ENCODE assay signal across 8 cellular contexts in genomic region chr12:22443379-22444316, GRCh38.
DNase-seq lines count a peak whose midpoint lies in the region; ATAC-seq and TF ChIP-seq lines count a peak whose summit lies in the region.

No MANE protein-coding gene starts in this region.

- H3K4me1 ChIP-seq in endodermal cell (ENCODE audit: control insufficient read depth, insufficient read depth, low read length) = no peaks in the 10 kb centered on the region

- H3K36me3 Mint-ChIP-seq in activated CD8-positive, alpha-beta T cell treated with anti-CD3 and anti-CD28 coated beads, Interleukin-2, amount 10 ng/mL, durations not matched to agents 7 days and 5 days (ENCODE audit: low read depth) = no peaks in the 10 kb centered on the region
- H3K36me3 Mint-ChIP-seq in endodermal cell (ENCODE audit: low read depth) = no peaks in the 10 kb centered on the region
- H3K36me3 Mint-ChIP-seq in mesothelial cell of epicardium = no peaks in the 10 kb centered on the region

- no peak overlapping the region for H3K27ac Mint-ChIP-seq in activated CD8-positive, alpha-beta T cell treated with anti-CD3 and anti-CD28 coated beads, Interleukin-2, amount 10 ng/mL, durations not matched to agents 7 days and 5 days
- H3K27ac Mint-ChIP-seq in endodermal cell = no peak overlapping the region
- no peak overlapping the region for H3K27ac Mint-ChIP-seq in mesothelial cell of epicardium

- H3K27me3 Mint-ChIP-seq in activated CD8-positive, alpha-beta T cell treated with anti-CD3 and anti-CD28 coated beads, Interleukin-2, amount 10 ng/mL, durations not matched to agents 7 days and 5 days (ENCODE audit: low read depth) = peaks cover 9% of the 10 kb centered on the region
- H3K27me3 Mint-ChIP-seq in endodermal cell (ENCODE audit: insufficient read depth) = peaks cover 2% of the 10 kb centered on the region
- peaks cover 10% of the 10 kb centered on the region for H3K27me3 Mint-ChIP-seq in mesothelial cell of epicardium (ENCODE audit: low read depth)

- no peak overlapping the region for H3K4me3 Mint-ChIP-seq in activated CD8-positive, alpha-beta T cell treated with anti-CD3 and anti-CD28 coated beads, Interleukin-2, amount 10 ng/mL, durations not matched to agents 7 days and 5 days
- H3K4me3 Mint-ChIP-seq in endodermal cell (no peak overlapping the region), mesothelial cell of epicardium (no peak overlapping the region)

- H3K27ac ChIP-seq in endodermal cell (ENCODE audit: low read depth, low read length) = no peak overlapping the region

- CTCF ChIA-PET in activated CD8-positive, alpha-beta T cell treated with anti-CD3 and anti-CD28 coated beads, Interleukin-2, amount 10 ng/mL, durations not matched to agents 7 days and 5 days (lab: Charles Lee) = interaction anchor here (0.6 to 1.8 kb wide), 14 partner anchors 9 to 747 kb away, joined by 3 to 12 read pairs (median 4); no protein-coding TSS in a partner anchor

- POLR2A ChIA-PET in activated CD8-positive, alpha-beta T cell treated with anti-CD3 and anti-CD28 coated beads, Interleukin-2, amount 10 ng/mL, durations not matched to agents 7 days and 5 days (lab: Charles Lee) = interaction anchor here (0.7 kb wide), 1 partner anchor 47 kb away, joined by 3 read pairs; no protein-coding TSS in a partner anchor

- ATAC-seq in GM19467 (IDR thresholded peaks at IDR 0.05; ENCODE audit: unreplicated experiment) (peak; percentile 98), HG03558 (IDR thresholded peaks at IDR 0.05; ENCODE audit: extremely low read depth, unreplicated experiment) (peak; percentile 98)
- ATAC-seq in activated CD8-positive, alpha-beta T cell treated with anti-CD3 and anti-CD28 coated beads, Interleukin-2, amount 10 ng/mL, durations not matched to agents 7 days and 5 days = peak; percentile 99

- H3K9ac ChIP-seq in endodermal cell (ENCODE audit: extremely low read depth, low read length, poor library complexity, severe bottlenecking) = no peak overlapping the region

- H3K36me3 ChIP-seq in endodermal cell (ENCODE audit: control insufficient read depth, insufficient read depth, low read length) = no peaks in the 10 kb centered on the region

- H3K4me3 ChIP-seq in endodermal cell (ENCODE audit: low read length) = no peak overlapping the region

- peak; percentile 99 for TF ChIP-seq CTCF in endodermal cell (conservative IDR thresholded peaks at IDR 0.05)
- TF ChIP-seq CTCF in mesothelial cell of epicardium (IDR thresholded peaks at IDR 0.05; ENCODE audit: unreplicated experiment) = peak; percentile 57

- 35 to 38% methylated on average over 12 to 15 of the region's 17 CpGs for WGBS in endodermal cell (ENCODE audit: insufficient coverage in 1 of 2, insufficient read length in 1 of 2), 2 experiments

- peaks cover 13% of the 10 kb centered on the region for H3K9me3 ChIP-seq in endodermal cell (ENCODE audit: control insufficient read depth, low read length)

- H3K27me3 ChIP-seq in endodermal cell (ENCODE audit: control insufficient read depth, insufficient read depth, low read length, poor library complexity, severe bottlenecking) = no peaks in the 10 kb centered on the region

- DNase-seq in COR-L47 (lab: John Stamatoyannopoulos, UW) (peak; percentile 39), NCI-H774 (lab: John Stamatoyannopoulos, UW) (peak; percentile 81), endodermal cell (peak; percentile 93), mesothelial cell of epicardium (ENCODE audit: low spot score in 2 of 2, unreplicated experiment in 2 of 2) (peak in 1 of 2 experiments; percentile 66)
- peak; percentile 70 for DNase-seq in activated CD8-positive, alpha-beta T cell treated with anti-CD3 and anti-CD28 coated beads, Interleukin-2, amount 10 ng/mL, durations not matched to agents 7 days and 5 days
- peak; percentile 14 to 15 for DNase-seq in stimulated activated CD8-positive, alpha-beta memory T cell treated with anti-CD3 and anti-CD28 coated beads, Interleukin-7, amount 100 ng/mL, for 1 hour (ENCODE audit: low read depth in 2 of 2)

- H3K9me3 Mint-ChIP-seq in activated CD8-positive, alpha-beta T cell treated with anti-CD3 and anti-CD28 coated beads, Interleukin-2, amount 10 ng/mL, durations not matched to agents 7 days and 5 days (ENCODE audit: insufficient read depth) = no peaks in the 10 kb centered on the region
- H3K9me3 Mint-ChIP-seq in endodermal cell (peaks cover 4% of the 10 kb centered on the region), mesothelial cell of epicardium (no peaks in the 10 kb centered on the region)

- H3K4me1 Mint-ChIP-seq in activated CD8-positive, alpha-beta T cell treated with anti-CD3 and anti-CD28 coated beads, Interleukin-2, amount 10 ng/mL, durations not matched to agents 7 days and 5 days (ENCODE audit: low read depth) = no peaks in the 10 kb centered on the region
- H3K4me1 Mint-ChIP-seq in endodermal cell (peaks cover 15% of the 10 kb centered on the region), mesothelial cell of epicardium (peaks cover 5% of the 10 kb centered on the region)
